ENCODE assay signal across 20 cellular contexts in the genomic region with DNA sequence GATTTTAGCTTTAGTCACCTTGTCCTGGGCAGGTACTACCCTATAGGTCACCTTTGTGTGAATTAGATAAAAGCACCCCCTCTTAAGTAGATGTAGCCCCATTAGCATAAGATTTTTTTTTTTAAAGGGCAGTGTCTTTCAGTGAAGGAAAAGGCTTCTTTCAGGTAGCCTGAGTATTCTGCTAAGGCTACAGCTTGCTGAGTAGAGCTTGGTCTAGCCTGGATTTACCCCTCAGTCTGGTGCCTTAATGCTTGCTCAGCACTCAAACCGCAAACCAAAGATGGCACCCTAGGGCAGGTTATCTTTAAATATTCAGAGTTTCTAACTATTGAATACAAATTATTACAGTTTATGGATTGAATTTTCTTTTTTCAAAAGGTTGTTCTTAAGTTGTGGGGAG.
"Had no signal": no experiment of that assay in that cellular context is flagged by ENCODE, and none has a peak within 500 bp of the region (broad histone marks: within the 10 kb centered on the region; RNA-seq: fewer than 3 reads in every experiment).

No MANE protein-coding gene starts in this region.

- ATAC-seq: Panc1, PC-3 had no signal

- H3K9ac ChIP-seq: SK-N-SH had no signal

- H3K27ac ChIP-seq: RWPE1 had no signal

- H3K9me3 ChIP-seq: SK-N-SH had no signal

- H3K4me2 ChIP-seq: SK-N-SH had no signal

- DNase-seq: KBM-7; NCI-H1092; NCI-H1105 treated with DMSO at 0.1 percent for 48 hours; NCI-H1417 treated with DMSO at 0.1 percent for 48 hours; NCI-H146; NCI-H1694 treated with DMSO at 0.1 percent for 48 hours; NCI-H1930; NCI-H2081; NCI-H2107; NCI-H226; NCI-H446; NCI-H510A; NCI-H524 treated with DMSO at 0.1 percent for 48 hours; NCI-H774; NK-92 treated with Interleukin-12 subunit alpha and Interleukin-12 subunit beta, amount 100 ng/mL, for 24 hours; PC-3; SHP77; SK-N-SH had no signal
